ENCODE assay signal across 2 cellular contexts in the genomic region with DNA sequence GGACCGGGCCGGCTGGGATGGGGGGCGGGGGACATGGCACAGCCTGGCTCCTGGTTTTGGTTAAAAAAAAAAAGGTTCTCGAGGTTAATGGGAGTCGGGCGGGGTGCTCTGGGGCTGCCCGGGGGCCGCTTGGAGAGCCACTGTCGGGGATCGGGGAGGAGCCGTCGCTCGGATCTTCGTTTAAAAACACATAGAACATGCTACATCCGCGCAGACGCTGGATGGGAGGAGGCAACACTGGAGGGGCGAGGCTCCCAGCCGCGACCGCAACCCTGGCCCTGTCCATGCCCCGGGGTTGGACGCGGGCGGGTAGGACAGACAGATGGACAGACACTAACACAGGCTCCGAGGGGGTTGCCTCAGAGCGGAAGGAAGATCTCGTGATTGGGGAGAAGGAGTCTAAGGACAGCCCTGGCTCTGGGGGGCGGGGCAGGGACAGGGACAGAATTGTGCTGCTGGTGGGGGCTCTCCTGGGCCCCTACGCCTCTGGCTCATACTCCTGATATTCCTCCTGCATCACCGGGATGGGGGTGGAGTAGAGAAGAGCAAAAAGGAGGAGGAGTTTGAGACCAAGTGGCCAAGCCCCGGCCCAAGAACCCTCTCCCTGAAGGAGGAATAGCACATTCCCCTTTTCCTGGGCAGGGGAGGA.
TF ChIP-seq lines count a peak whose summit lies in the region.

No MANE protein-coding gene starts in this region.

TF ChIP-seq in IMR-90, 13 proteins besides CTCF, POLR2A, EP300 and RAD21:
- TF ChIP-seq, protein P1, sequence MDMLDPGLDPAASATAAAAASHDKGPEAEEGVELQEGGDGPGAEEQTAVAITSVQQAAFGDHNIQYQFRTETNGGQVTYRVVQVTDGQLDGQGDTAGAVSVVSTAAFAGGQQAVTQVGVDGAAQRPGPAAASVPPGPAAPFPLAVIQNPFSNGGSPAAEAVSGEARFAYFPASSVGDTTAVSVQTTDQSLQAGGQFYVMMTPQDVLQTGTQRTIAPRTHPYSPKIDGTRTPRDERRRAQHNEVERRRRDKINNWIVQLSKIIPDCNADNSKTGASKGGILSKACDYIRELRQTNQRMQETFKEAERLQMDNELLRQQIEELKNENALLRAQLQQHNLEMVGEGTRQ (IDR thresholded peaks at IDR 0.05; ENCODE audit: low read depth, low read length): no peak
- TF ChIP-seq FOS (IDR thresholded peaks at IDR 0.05; ENCODE audit: low read depth, low read length): no peak
- no peak for TF ChIP-seq CEBPB (IDR thresholded peaks at IDR 0.05; ENCODE audit: low read depth, low read length)
- no peak for TF ChIP-seq RFX5 (IDR thresholded peaks at IDR 0.05; ENCODE audit: low read depth, low read length)
- TF ChIP-seq SMC3 (IDR thresholded peaks at IDR 0.05; ENCODE audit: low read depth, low read length): no peak
- TF ChIP-seq RCOR1 (IDR thresholded peaks at IDR 0.05; ENCODE audit: insufficient replicate concordance, low read length): no peak
- no peak for TF ChIP-seq MAFK (IDR thresholded peaks at IDR 0.05; ENCODE audit: low read depth, low read length)
- no peak for TF ChIP-seq MXI1 (IDR thresholded peaks at IDR 0.05; ENCODE audit: borderline replicate concordance, low read depth, low read length)
- no peak; the same call in 1 of the 2 replicates for TF ChIP-seq BHLHE40 (IDR thresholded peaks at IDR 0.05; ENCODE audit: low read depth, low read length)
- TF ChIP-seq, protein P2, sequence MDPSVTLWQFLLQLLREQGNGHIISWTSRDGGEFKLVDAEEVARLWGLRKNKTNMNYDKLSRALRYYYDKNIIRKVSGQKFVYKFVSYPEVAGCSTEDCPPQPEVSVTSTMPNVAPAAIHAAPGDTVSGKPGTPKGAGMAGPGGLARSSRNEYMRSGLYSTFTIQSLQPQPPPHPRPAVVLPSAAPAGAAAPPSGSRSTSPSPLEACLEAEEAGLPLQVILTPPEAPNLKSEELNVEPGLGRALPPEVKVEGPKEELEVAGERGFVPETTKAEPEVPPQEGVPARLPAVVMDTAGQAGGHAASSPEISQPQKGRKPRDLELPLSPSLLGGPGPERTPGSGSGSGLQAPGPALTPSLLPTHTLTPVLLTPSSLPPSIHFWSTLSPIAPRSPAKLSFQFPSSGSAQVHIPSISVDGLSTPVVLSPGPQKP (IDR thresholded peaks at IDR 0.05; ENCODE audit: borderline replicate concordance, low read depth, low read length): no peak
- TF ChIP-seq CHD1 (IDR thresholded peaks at IDR 0.05; ENCODE audit: low read depth, low read length): no peak
- TF ChIP-seq NFE2L2 (IDR thresholded peaks at IDR 0.05; ENCODE audit: low read depth, low read length): no peak
- TF ChIP-seq MAZ (IDR thresholded peaks at IDR 0.05; ENCODE audit: borderline replicate concordance, low read depth, low read length): no peak

TF ChIP-seq in SK-N-SH treated with all-trans-retinoic acid at 6 μM for 48 hours, 23 proteins besides CTCF, POLR2A, EP300 and RAD21:
- TF ChIP-seq TCF4 (CRISPR knock-in tag; IDR thresholded peaks at IDR 0.05; ENCODE audit: borderline replicate concordance): no peak
- no peak for TF ChIP-seq PPARA (CRISPR knock-in tag; IDR thresholded peaks at IDR 0.05; ENCODE audit: borderline replicate concordance)
- no peak for TF ChIP-seq SNAI2 (CRISPR knock-in tag; IDR thresholded peaks at IDR 0.05)
- TF ChIP-seq OSR1 (CRISPR knock-in tag; IDR thresholded peaks at IDR 0.05): no peak
- TF ChIP-seq ZFP30 (CRISPR knock-in tag; IDR thresholded peaks at IDR 0.05): no peak
- TF ChIP-seq, protein P3, sequence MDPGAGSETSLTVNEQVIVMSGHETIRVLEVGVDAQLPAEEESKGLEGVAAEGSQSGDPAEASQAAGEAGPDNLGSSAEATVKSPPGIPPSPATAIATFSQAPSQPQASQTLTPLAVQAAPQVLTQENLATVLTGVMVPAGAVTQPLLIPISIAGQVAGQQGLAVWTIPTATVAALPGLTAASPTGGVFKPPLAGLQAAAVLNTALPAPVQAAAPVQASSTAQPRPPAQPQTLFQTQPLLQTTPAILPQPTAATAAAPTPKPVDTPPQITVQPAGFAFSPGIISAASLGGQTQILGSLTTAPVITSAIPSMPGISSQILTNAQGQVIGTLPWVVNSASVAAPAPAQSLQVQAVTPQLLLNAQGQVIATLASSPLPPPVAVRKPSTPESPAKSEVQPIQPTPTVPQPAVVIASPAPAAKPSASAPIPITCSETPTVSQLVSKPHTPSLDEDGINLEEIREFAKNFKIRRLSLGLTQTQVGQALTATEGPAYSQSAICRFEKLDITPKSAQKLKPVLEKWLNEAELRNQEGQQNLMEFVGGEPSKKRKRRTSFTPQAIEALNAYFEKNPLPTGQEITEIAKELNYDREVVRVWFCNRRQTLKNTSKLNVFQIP (CRISPR knock-in tag; IDR thresholded peaks at IDR 0.05; ENCODE audit: borderline replicate concordance, low read depth): no peak
- TF ChIP-seq RARB (CRISPR knock-in tag; IDR thresholded peaks at IDR 0.05): no peak
- TF ChIP-seq, protein P4, sequence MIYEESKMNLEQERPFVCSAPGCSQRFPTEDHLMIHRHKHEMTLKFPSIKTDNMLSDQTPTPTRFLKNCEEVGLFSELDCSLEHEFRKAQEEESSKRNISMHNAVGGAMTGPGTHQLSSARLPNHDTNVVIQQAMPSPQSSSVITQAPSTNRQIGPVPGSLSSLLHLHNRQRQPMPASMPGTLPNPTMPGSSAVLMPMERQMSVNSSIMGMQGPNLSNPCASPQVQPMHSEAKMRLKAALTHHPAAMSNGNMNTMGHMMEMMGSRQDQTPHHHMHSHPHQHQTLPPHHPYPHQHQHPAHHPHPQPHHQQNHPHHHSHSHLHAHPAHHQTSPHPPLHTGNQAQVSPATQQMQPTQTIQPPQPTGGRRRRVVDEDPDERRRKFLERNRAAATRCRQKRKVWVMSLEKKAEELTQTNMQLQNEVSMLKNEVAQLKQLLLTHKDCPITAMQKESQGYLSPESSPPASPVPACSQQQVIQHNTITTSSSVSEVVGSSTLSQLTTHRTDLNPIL (CRISPR knock-in tag; IDR thresholded peaks at IDR 0.05; ENCODE audit: low read depth): no peak
- TF ChIP-seq ZNF70 (CRISPR knock-in tag; IDR thresholded peaks at IDR 0.05): no peak
- no peak for TF ChIP-seq ZNF565 (CRISPR knock-in tag; conservative IDR thresholded peaks at IDR 0.05; ENCODE audit: low read depth)
- TF ChIP-seq ISL1 (CRISPR knock-in tag; IDR thresholded peaks at IDR 0.05): no peak
- no peak for TF ChIP-seq ZC3H10 (CRISPR knock-in tag; IDR thresholded peaks at IDR 0.05)
- no peak for TF ChIP-seq ZNF8 (CRISPR knock-in tag; IDR thresholded peaks at IDR 0.05)
- TF ChIP-seq BACH2 (CRISPR knock-in tag; IDR thresholded peaks at IDR 0.05; ENCODE audit: borderline replicate concordance): no peak
- no peak for TF ChIP-seq ARNTL (CRISPR knock-in tag; IDR thresholded peaks at IDR 0.05; ENCODE audit: borderline replicate concordance, low read depth)
- TF ChIP-seq, protein P5, sequence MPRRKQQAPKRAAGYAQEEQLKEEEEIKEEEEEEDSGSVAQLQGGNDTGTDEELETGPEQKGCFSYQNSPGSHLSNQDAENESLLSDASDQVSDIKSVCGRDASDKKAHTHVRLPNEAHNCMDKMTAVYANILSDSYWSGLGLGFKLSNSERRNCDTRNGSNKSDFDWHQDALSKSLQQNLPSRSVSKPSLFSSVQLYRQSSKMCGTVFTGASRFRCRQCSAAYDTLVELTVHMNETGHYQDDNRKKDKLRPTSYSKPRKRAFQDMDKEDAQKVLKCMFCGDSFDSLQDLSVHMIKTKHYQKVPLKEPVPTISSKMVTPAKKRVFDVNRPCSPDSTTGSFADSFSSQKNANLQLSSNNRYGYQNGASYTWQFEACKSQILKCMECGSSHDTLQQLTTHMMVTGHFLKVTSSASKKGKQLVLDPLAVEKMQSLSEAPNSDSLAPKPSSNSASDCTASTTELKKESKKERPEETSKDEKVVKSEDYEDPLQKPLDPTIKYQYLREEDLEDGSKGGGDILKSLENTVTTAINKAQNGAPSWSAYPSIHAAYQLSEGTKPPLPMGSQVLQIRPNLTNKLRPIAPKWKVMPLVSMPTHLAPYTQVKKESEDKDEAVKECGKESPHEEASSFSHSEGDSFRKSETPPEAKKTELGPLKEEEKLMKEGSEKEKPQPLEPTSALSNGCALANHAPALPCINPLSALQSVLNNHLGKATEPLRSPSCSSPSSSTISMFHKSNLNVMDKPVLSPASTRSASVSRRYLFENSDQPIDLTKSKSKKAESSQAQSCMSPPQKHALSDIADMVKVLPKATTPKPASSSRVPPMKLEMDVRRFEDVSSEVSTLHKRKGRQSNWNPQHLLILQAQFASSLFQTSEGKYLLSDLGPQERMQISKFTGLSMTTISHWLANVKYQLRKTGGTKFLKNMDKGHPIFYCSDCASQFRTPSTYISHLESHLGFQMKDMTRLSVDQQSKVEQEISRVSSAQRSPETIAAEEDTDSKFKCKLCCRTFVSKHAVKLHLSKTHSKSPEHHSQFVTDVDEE (CRISPR knock-in tag; IDR thresholded peaks at IDR 0.05): no peak
- TF ChIP-seq, protein P6, sequence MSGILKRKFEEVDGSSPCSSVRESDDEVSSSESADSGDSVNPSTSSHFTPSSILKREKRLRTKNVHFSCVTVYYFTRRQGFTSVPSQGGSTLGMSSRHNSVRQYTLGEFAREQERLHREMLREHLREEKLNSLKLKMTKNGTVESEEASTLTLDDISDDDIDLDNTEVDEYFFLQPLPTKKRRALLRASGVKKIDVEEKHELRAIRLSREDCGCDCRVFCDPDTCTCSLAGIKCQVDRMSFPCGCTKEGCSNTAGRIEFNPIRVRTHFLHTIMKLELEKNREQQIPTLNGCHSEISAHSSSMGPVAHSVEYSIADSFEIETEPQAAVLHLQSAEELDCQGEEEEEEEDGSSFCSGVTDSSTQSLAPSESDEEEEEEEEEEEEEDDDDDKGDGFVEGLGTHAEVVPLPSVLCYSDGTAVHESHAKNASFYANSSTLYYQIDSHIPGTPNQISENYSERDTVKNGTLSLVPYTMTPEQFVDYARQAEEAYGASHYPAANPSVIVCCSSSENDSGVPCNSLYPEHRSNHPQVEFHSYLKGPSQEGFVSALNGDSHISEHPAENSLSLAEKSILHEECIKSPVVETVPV (CRISPR knock-in tag; IDR thresholded peaks at IDR 0.05): no peak
- TF ChIP-seq TOX (CRISPR knock-in tag; IDR thresholded peaks at IDR 0.05; ENCODE audit: borderline replicate concordance): no peak
- TF ChIP-seq, protein P7, sequence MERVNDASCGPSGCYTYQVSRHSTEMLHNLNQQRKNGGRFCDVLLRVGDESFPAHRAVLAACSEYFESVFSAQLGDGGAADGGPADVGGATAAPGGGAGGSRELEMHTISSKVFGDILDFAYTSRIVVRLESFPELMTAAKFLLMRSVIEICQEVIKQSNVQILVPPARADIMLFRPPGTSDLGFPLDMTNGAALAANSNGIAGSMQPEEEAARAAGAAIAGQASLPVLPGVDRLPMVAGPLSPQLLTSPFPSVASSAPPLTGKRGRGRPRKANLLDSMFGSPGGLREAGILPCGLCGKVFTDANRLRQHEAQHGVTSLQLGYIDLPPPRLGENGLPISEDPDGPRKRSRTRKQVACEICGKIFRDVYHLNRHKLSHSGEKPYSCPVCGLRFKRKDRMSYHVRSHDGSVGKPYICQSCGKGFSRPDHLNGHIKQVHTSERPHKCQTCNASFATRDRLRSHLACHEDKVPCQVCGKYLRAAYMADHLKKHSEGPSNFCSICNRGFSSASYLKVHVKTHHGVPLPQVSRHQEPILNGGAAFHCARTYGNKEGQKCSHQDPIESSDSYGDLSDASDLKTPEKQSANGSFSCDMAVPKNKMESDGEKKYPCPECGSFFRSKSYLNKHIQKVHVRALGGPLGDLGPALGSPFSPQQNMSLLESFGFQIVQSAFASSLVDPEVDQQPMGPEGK (CRISPR knock-in tag; IDR thresholded peaks at IDR 0.05; ENCODE audit: borderline replicate concordance): no peak
- no peak for TF ChIP-seq GLIS3 (CRISPR knock-in tag; IDR thresholded peaks at IDR 0.05)
TF ChIP-seq in SK-N-SH treated with all-trans-retinoic acid at 6 μM for 48 hours: peak in this region for 0.
